1 cellular context compared by ENCODE assay signal in the genomic region with DNA sequence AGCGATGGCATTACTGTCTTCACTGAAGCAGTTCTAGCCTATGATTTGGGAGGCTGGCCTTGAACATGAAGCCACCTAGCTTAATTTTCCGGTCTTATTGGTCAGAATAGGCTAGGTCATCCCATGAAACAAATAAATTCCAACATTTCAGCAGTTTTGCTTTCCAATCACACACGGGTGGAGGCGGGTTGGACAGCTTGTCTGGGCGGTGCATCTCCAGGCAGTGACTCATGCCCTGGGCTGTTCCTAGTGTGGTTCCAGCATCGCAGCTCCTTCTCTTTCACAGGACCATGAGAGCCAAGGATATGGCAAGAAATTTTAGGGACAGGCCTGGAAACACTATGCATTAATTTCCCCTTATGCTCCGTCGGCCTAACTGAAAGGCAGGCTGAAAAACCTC.
TF ChIP-seq lines count a peak whose summit lies in the region.

No MANE protein-coding gene starts in this region.

TF ChIP-seq in SK-N-SH, 30 proteins besides CTCF, POLR2A, EP300 and RAD21 (continued from another document):
- TF ChIP-seq, protein P1, sequence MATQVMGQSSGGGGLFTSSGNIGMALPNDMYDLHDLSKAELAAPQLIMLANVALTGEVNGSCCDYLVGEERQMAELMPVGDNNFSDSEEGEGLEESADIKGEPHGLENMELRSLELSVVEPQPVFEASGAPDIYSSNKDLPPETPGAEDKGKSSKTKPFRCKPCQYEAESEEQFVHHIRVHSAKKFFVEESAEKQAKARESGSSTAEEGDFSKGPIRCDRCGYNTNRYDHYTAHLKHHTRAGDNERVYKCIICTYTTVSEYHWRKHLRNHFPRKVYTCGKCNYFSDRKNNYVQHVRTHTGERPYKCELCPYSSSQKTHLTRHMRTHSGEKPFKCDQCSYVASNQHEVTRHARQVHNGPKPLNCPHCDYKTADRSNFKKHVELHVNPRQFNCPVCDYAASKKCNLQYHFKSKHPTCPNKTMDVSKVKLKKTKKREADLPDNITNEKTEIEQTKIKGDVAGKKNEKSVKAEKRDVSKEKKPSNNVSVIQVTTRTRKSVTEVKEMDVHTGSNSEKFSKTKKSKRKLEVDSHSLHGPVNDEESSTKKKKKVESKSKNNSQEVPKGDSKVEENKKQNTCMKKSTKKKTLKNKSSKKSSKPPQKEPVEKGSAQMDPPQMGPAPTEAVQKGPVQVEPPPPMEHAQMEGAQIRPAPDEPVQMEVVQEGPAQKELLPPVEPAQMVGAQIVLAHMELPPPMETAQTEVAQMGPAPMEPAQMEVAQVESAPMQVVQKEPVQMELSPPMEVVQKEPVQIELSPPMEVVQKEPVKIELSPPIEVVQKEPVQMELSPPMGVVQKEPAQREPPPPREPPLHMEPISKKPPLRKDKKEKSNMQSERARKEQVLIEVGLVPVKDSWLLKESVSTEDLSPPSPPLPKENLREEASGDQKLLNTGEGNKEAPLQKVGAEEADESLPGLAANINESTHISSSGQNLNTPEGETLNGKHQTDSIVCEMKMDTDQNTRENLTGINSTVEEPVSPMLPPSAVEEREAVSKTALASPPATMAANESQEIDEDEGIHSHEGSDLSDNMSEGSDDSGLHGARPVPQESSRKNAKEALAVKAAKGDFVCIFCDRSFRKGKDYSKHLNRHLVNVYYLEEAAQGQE (IDR thresholded peaks at IDR 0.05; ENCODE audit: low read depth, low read length) = no peak
- TF ChIP-seq MXI1 (IDR thresholded peaks at IDR 0.05; ENCODE audit: low read depth, low read length) = no peak
- no peak for TF ChIP-seq SMC3 (IDR thresholded peaks at IDR 0.05; ENCODE audit: low read depth, low read length)
- TF ChIP-seq EZH2phosphoT487 (IDR thresholded peaks at IDR 0.05; ENCODE audit: borderline replicate concordance, low read depth) = no peak
- TF ChIP-seq SIN3A (IDR thresholded peaks at IDR 0.05; ENCODE audit: borderline replicate concordance, low read depth, low read length) = no peak
- TF ChIP-seq CHD2 (IDR thresholded peaks at IDR 0.05; ENCODE audit: low read length, partially characterized antibody) = no peak
- peak; percentile 36; the same call in 1 of the 2 replicates for TF ChIP-seq FOSL2 (IDR thresholded peaks at IDR 0.05; ENCODE audit: borderline replicate concordance, low read depth)
- no peak for TF ChIP-seq RCOR1 (IDR thresholded peaks at IDR 0.05; ENCODE audit: low read length)
- no peak for TF ChIP-seq NFIC (IDR thresholded peaks at IDR 0.05; ENCODE audit: borderline replicate concordance)
